9 cellular contexts compared by ENCODE assay signal in the genomic region with DNA sequence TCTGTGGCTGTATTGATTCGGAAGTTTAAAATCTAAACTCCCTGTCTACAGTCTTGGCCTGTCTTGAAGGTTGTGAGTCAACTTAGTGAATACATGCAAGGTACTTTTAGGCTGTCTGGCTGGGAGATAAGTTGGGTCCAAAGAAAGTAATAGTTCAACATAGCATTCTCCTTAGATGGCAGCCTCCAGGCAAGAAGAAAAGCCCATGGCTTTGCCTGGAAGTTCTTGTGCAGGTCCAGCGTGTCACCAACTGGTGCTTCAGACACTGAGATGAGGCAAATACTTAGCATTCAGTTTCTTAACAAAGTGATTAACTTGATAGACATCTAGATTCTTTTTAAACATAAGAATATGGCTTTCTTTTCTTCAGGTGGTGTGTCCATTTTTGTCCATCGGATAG.
"Had no signal": no experiment of that assay in that cellular context is flagged by ENCODE, and none has a peak within 500 bp of the region (broad histone marks: within the 10 kb centered on the region; RNA-seq: fewer than 3 reads in every experiment).

No MANE protein-coding gene starts in this region.

- H3K9me3 ChIP-seq: HAP-1 had no signal

- H2AFZ ChIP-seq: GM23248 had no signal

- H3K36me3 ChIP-seq: HAP-1 had no signal

- DNase-seq: GM23248, GOT3, H7, HFFc6, KBM-7 had no signal

- H3K4me2 ChIP-seq: KMS-11 had no signal

- H3K27ac ChIP-seq: GM23248, HL-60, KMS-11 had no signal

- H3K4me3 ChIP-seq: GM23248, HAP-1 had no signal

- H3K27ac Mint-ChIP-seq: HFFc6, IgD-negative memory B cell had no signal

- H3K27me3 Mint-ChIP-seq: IgD-negative memory B cell had no signal

- H3K9me3 Mint-ChIP-seq: IgD-negative memory B cell had no signal

- H3K4me3 Mint-ChIP-seq: HFFc6, IgD-negative memory B cell had no signal

- H3K9ac ChIP-seq: GM23248, KMS-11 had no signal

- H3K4me1 ChIP-seq: HAP-1 had no signal
